29 cellular contexts compared by ENCODE assay signal in the genomic region with DNA sequence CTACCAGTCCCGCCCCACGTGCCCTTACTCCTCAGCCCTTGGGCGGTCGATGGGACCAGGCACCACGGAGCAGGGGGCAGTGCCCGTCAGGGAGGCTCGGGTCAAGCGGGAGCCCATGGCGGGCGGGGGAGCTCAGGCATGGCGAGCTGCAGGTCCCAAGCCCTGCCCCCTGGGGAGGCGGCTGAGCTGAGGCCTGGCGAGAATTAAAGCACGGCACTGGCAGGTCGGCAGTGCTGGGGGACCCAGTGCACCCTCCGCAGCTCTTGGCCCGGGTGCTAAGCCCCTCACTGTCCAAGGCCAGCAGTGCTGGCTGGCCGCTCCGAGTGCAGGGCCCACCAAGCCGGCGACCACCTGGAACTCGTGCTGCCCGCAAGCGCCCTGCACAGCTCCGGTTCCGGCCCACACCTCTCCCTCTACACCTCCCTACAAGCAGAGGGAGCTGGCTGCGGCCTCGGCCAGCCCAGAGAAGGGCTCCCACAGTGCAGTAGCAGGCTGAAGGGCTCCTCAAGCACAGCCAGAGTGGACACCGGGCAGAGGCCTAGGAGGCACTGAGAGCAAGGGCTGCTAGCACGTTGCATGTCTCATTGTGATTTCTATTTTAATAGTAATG.
"Had no signal": no experiment of that assay in that cellular context is flagged by ENCODE, and none has a peak within 500 bp of the region (broad histone marks: within the 10 kb centered on the region; RNA-seq: fewer than 3 reads in every experiment).

No MANE protein-coding gene starts in this region.

- H3K27me3 ChIP-seq: ovary, right lobe of liver, sigmoid colon, suprapubic skin, testis, tibial artery, transverse colon, upper lobe of right lung, uterus had no signal

- H3K9ac ChIP-seq: parathyroid adenoma had no signal

- H3K27ac ChIP-seq: ovary, parathyroid adenoma, psoas muscle, right lobe of liver, sigmoid colon, suprapubic skin, testis, tibial artery, transverse colon, upper lobe of right lung, uterus had no signal

- H3K4me1 Mint-ChIP-seq: naive B cell; naive thymus-derived CD8-positive, alpha-beta T cell; nephron progenitor cell had no signal

- H3K27me3 Mint-ChIP-seq: naive B cell had no signal

- H3K9me3 ChIP-seq: ovary, psoas muscle, right lobe of liver, sigmoid colon, suprapubic skin, testis, tibial artery, transverse colon, upper lobe of right lung, uterus had no signal

- ATAC-seq: naive thymus-derived CD8-positive, alpha-beta T cell; psoas muscle; right cardiac atrium; stimulated activated effector memory CD8-positive, alpha-beta T cell treated with anti-CD3 and anti-CD28 coated beads, Interleukin-12 subunit alpha, Interleukin-12 subunit beta, amount 100 ng/mL, for 72 hours; upper lobe of right lung had no signal

- H2AFZ ChIP-seq: parathyroid adenoma had no signal

- H3K4me1 ChIP-seq: parathyroid adenoma, psoas muscle, right lobe of liver, sigmoid colon, suprapubic skin, testis, transverse colon, upper lobe of right lung, uterus had no signal

- H3K9me3 Mint-ChIP-seq: natural killer cell treated with Interleukin-12 subunit alpha and Interleukin-12 subunit beta and Interleukin-15 and Interleukin-18, amount 100 ng/mL, for 72 hours; stimulated activated effector memory CD8-positive, alpha-beta T cell treated with anti-CD3 and anti-CD28 coated beads, Interleukin-12 subunit alpha, Interleukin-12 subunit beta, amount 100 ng/mL, for 72 hours; stimulated activated naive CD8-positive, alpha-beta T cell treated with anti-CD3 and anti-CD28 coated beads, Interleukin-15, Interleukin-2, amounts not matched to agents 100 ng/mL and 50 ng/mL, for 24 hours had no signal

- H3K4me3 ChIP-seq: ovary, psoas muscle, right lobe of liver, sigmoid colon, suprapubic skin, tibial artery, transverse colon, upper lobe of right lung, uterus had no signal

- H3K36me3 ChIP-seq: ovary, right lobe of liver, sigmoid colon, suprapubic skin, tibial artery, transverse colon, upper lobe of right lung, uterus had no signal

- H3K27ac Mint-ChIP-seq: naive B cell; naive thymus-derived CD8-positive, alpha-beta T cell; natural killer cell treated with Interleukin-12 subunit alpha and Interleukin-12 subunit beta and Interleukin-15 and Interleukin-18, amount 100 ng/mL, for 72 hours; nephron progenitor cell; progenitor cell of endocrine pancreas; stimulated activated effector memory CD8-positive, alpha-beta T cell treated with anti-CD3 and anti-CD28 coated beads, Interleukin-12 subunit alpha, Interleukin-12 subunit beta, amount 100 ng/mL, for 72 hours; stimulated activated naive CD8-positive, alpha-beta T cell treated with anti-CD3 and anti-CD28 coated beads, Interleukin-15, Interleukin-2, amounts not matched to agents 100 ng/mL and 50 ng/mL, for 24 hours; type B pancreatic cell had no signal

- DNase-seq: naive B cell; naive thymus-derived CD8-positive, alpha-beta T cell; nephron progenitor cell; occipital lobe; ovary; psoas muscle; sigmoid colon; small intestine; stimulated activated CD4-positive, alpha-beta T cell treated with anti-CD3 and anti-CD28 coated beads, Interleukin-15, amount 100 ng/mL, for 24 hours; stimulated activated CD4-positive, alpha-beta T cell treated with anti-CD3 and anti-CD28 coated beads, Interleukin-2, amount 100 ng/mL, for 24 hours; stimulated activated CD4-positive, alpha-beta T cell treated with anti-CD3 and anti-CD28 coated beads, Interleukin-2, amount 100 ng/mL, for 48 hours; stimulated activated CD4-positive, alpha-beta T cell treated with anti-CD3 and anti-CD28 coated beads, Interleukin-4, amount 100 ng/mL, for 24 hours; stimulated activated naive CD4-positive, alpha-beta T cell; substantia nigra; tibial artery; transverse colon; upper lobe of right lung; uterus had no signal

- H3K4me3 Mint-ChIP-seq: naive B cell; naive thymus-derived CD8-positive, alpha-beta T cell; natural killer cell treated with Interleukin-12 subunit alpha and Interleukin-12 subunit beta and Interleukin-15 and Interleukin-18, amount 100 ng/mL, for 72 hours; nephron progenitor cell; neural crest cell; stimulated activated effector memory CD8-positive, alpha-beta T cell treated with anti-CD3 and anti-CD28 coated beads, Interleukin-12 subunit alpha, Interleukin-12 subunit beta, amount 100 ng/mL, for 72 hours; stimulated activated naive CD8-positive, alpha-beta T cell treated with anti-CD3 and anti-CD28 coated beads, Interleukin-15, Interleukin-2, amounts not matched to agents 100 ng/mL and 50 ng/mL, for 24 hours; type B pancreatic cell had no signal
